ENCODE assay signal across 21 cellular contexts in genomic region chr20:38569747-38570519, GRCh38. TPM values are rescaled to one million over a fixed set of nuclear protein-coding genes. Genes with fewer than 3 reads are reported as not detected.
"Had no signal": no experiment of that assay in that cellular context is flagged by ENCODE, and none has a peak within 500 bp of the region (broad histone marks: within the 10 kb centered on the region; RNA-seq: fewer than 3 reads in every experiment).

No MANE protein-coding gene starts in this region.

- H3K4me1 Mint-ChIP-seq: activated CD4-positive, alpha-beta T cell treated with anti-CD3 and anti-CD28 coated beads, Interleukin-2, amount 10 ng/mL, durations not matched to agents 24 days and 14 days; mesothelial cell of epicardium; T-cell; WTC11 had no signal

- H3K27me3 Mint-ChIP-seq: activated CD4-positive, alpha-beta T cell treated with anti-CD3 and anti-CD28 coated beads, Interleukin-2, amount 10 ng/mL, durations not matched to agents 24 days and 14 days; T-cell had no signal

- H3K4me3 Mint-ChIP-seq: activated CD4-positive, alpha-beta T cell treated with anti-CD3 and anti-CD28 coated beads, Interleukin-2, amount 10 ng/mL, durations not matched to agents 24 days and 14 days; mesothelial cell of epicardium; T-cell; WTC11 had no signal

- H3K4me1 ChIP-seq: breast epithelium, lower lobe of right lung, tibial nerve had no signal

- H3K27me3 ChIP-seq: breast epithelium, dorsolateral prefrontal cortex, neutrophil, tibial nerve had no signal

- H3K36me3 Mint-ChIP-seq: activated naive CD4-positive, alpha-beta T cell treated with anti-CD3 and anti-CD28 coated beads, Interleukin-2, amount 50 U/mL, for 72 hours had no signal

- H3K27ac Mint-ChIP-seq: activated CD4-positive, alpha-beta T cell treated with anti-CD3 and anti-CD28 coated beads, Interleukin-2, amount 10 ng/mL, durations not matched to agents 24 days and 14 days; activated naive CD4-positive, alpha-beta T cell treated with anti-CD3 and anti-CD28 coated beads, Interleukin-2, amount 50 U/mL, for 72 hours; mesothelial cell of epicardium; WTC11 had no signal

- H3K9me3 Mint-ChIP-seq: activated CD4-positive, alpha-beta T cell treated with anti-CD3 and anti-CD28 coated beads, Interleukin-2, amount 10 ng/mL, durations not matched to agents 24 days and 14 days; activated naive CD4-positive, alpha-beta T cell treated with anti-CD3 and anti-CD28 coated beads, Interleukin-2, amount 50 U/mL, for 72 hours; mesothelial cell of epicardium; T-cell; WTC11 had no signal

- H3K9me3 ChIP-seq: breast epithelium, lower lobe of right lung, neutrophil, tibial nerve had no signal

- H3K27ac ChIP-seq: breast epithelium, dorsolateral prefrontal cortex, lower lobe of right lung, neutrophil, tibial nerve had no signal

- H3K4me3 ChIP-seq: breast epithelium, dorsolateral prefrontal cortex, lower lobe of right lung, tibial nerve had no signal

- DNase-seq: activated CD4-positive, alpha-beta T cell treated with anti-CD3 and anti-CD28 coated beads, Interleukin-2, amount 10 ng/mL, durations not matched to agents 24 days and 14 days; activated effector memory CD4-positive, alpha-beta T cell treated with anti-CD3 and anti-CD28 coated beads, Interleukin-2, amount 50 U/mL, for 16 hours; activated T-cell treated with anti-CD3 and anti-CD28 coated beads for 4 hours; aorta; dorsolateral prefrontal cortex; hypothalamus; lower lobe of right lung; retina; T-cell; T1000 had no signal

RNA-seq across cellular contexts. Expression of gene ADIG, which starts 11.1 kb away (rescaled TPM):
- total RNA-seq: activated CD4-positive, alpha-beta T cell treated with anti-CD3 and anti-CD28 coated beads, Interleukin-2, amount 10 ng/mL, durations not matched to agents 24 days and 14 days; activated CD8-positive, alpha-beta memory T cell treated with anti-CD3 and anti-CD28 coated beads for 36 hours; activated naive CD4-positive, alpha-beta T cell treated with anti-CD3 and anti-CD28 coated beads, Interleukin-2, amount 50 U/mL, for 72 hours; aorta; breast epithelium; chondrocyte; glomerular endothelial cell; lower lobe of right lung; mesothelial cell of epicardium; subcutaneous adipose tissue; T-cell; tibial nerve; WTC11 had no signal
- polyA plus RNA-seq: aorta, esophagus had no signal

RNA-seq across cellular contexts. Expression of gene ARHGAP40, which starts 31.7 kb away (rescaled TPM):
- total RNA-seq: activated CD4-positive, alpha-beta T cell treated with anti-CD3 and anti-CD28 coated beads, Interleukin-2, amount 10 ng/mL, durations not matched to agents 24 days and 14 days; activated CD8-positive, alpha-beta memory T cell treated with anti-CD3 and anti-CD28 coated beads for 36 hours; activated naive CD4-positive, alpha-beta T cell treated with anti-CD3 and anti-CD28 coated beads, Interleukin-2, amount 50 U/mL, for 72 hours; aorta; chondrocyte; glomerular endothelial cell; subcutaneous adipose tissue; tibial nerve had no signal
- polyA plus RNA-seq: aorta had no signal
